ENCODE assay signal across 16 cellular contexts in the genomic region with DNA sequence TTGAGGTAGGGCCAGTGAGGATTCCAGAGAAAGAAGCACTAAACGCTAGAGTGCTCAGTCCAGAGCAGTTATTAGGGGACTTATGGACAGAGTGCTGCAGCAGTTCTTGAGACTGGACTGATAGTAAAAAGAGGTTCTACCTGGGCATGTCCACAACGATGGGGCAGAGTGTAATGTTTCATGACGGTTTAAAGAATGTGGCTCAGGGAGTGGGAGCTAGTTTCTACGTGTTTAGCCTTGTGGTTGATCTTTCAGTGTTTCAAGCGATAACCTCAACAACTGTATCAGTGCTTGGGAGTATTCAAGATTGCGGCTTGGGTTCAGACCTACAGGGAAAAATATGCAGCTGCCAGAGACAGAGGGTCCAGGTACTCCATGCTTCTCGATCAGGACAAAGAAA.
DNase-seq lines count a peak whose midpoint lies in the region; ATAC-seq, FAIRE-seq and TF ChIP-seq lines count a peak whose summit lies in the region.
"Had no signal": no experiment of that assay in that cellular context is flagged by ENCODE, and none has a peak within 500 bp of the region (broad histone marks: within the 10 kb centered on the region; RNA-seq: fewer than 3 reads in every experiment).

No MANE protein-coding gene starts in this region.

- peaks cover 93% of the 10 kb centered on the region for H3K79me2 ChIP-seq in Karpas-422 (ENCODE audit: low read length)
- H3K79me2 ChIP-seq in smooth muscle cell (ENCODE audit: low read depth) = peaks cover 7% of the 10 kb centered on the region

- H3K4me2 ChIP-seq in Karpas-422 (ENCODE audit: low read depth, low read length, poor library complexity, severe bottlenecking) (peak overlapping the region; percentile 30), smooth muscle cell (no peak overlapping the region)

- ATAC-seq in memory B cell (ENCODE audit: low read depth) = no peak
- no peak for ATAC-seq in HG02763 (IDR thresholded peaks at IDR 0.05; ENCODE audit: unreplicated experiment)

- no peaks in the 10 kb centered on the region for H3F3A ChIP-seq in smooth muscle cell (ENCODE audit: low read depth)

- peak overlapping the region; percentile 53 for H3K27ac ChIP-seq in Karpas-422 (ENCODE audit: low read length)
- H3K27ac ChIP-seq in smooth muscle cell (ENCODE audit: low read depth) = peak overlapping the region; percentile 52

- no peaks in the 10 kb centered on the region for H3K9me2 ChIP-seq in Karpas-422 (replicated peaks; ENCODE audit: insufficient read depth, low read length)

- H3K27me3 Mint-ChIP-seq in memory B cell = no peaks in the 10 kb centered on the region

- DNase-seq in Karpas-422 (no peak), bronchial epithelial cell (ENCODE audit: low read depth) (peak; percentile 76), memory B cell (ENCODE audit: low spot score in 2 of 2) (no peak), smooth muscle cell (lab: John Stamatoyannopoulos, UW; ENCODE audit: unreplicated experiment) (no peak), DMS114 treated with DMSO at 0.1 percent for 48 hours (lab: John Stamatoyannopoulos, UW; ENCODE audit: unreplicated experiment) (no peak), NCI-H774 (lab: John Stamatoyannopoulos, UW) (no peak), NCI-H2029 treated with DMSO at 0.1 percent for 48 hours (lab: John Stamatoyannopoulos, UW) (no peak)
- DNase-seq: COR-L47, HCEC 1CT, MV-4-11, NCI-H1417, NCI-H1930, NCI-H2171, NCI-H446 treated with DMSO at 0.1 percent for 48 hours, NCI-H82 had no signal

- H4K20me1 ChIP-seq in Karpas-422 (ENCODE audit: insufficient read depth, low read depth, low read length) (no peaks in the 10 kb centered on the region), smooth muscle cell (ENCODE audit: low read depth) (peaks cover 35% of the 10 kb centered on the region)

- peaks cover 60% of the 10 kb centered on the region for H3K4me1 ChIP-seq in Karpas-422 (ENCODE audit: low read length)
- H3K4me1 ChIP-seq in smooth muscle cell (ENCODE audit: low read depth) = peaks cover 12% of the 10 kb centered on the region

- no peak overlapping the region for H3K4me3 Mint-ChIP-seq in memory B cell

- WGBS in smooth muscle cell (ENCODE audit: low lambda C conversion rate) = 79% methylated on average over 7 of the region's 7 CpGs

- H3K9me3 ChIP-seq in Karpas-422 (ENCODE audit: low read length) (no peaks in the 10 kb centered on the region), smooth muscle cell (replicated peaks; ENCODE audit: low read depth) (no peaks in the 10 kb centered on the region)

- H3K36me3 ChIP-seq in Karpas-422 (ENCODE audit: insufficient read depth, low read length) (no peaks in the 10 kb centered on the region), bronchial epithelial cell (ENCODE audit: control insufficient read depth, insufficient read depth, low read length) (no peaks in the 10 kb centered on the region), smooth muscle cell (ENCODE audit: low read depth) (no peaks in the 10 kb centered on the region)

- no peaks in the 10 kb centered on the region for H3K27me3 ChIP-seq in Karpas-422 (ENCODE audit: low read length)
- no peaks in the 10 kb centered on the region for H3K27me3 ChIP-seq in bronchial epithelial cell (ENCODE audit: control insufficient read depth, insufficient read depth, low read length)
- H3K27me3 ChIP-seq in smooth muscle cell (ENCODE audit: low read depth) = no peaks in the 10 kb centered on the region

- peak; percentile 32 for FAIRE-seq in bronchial epithelial cell (lab: Jason Lieb, UNC)

- H3K9ac ChIP-seq in Karpas-422 (ENCODE audit: low read length) (peak overlapping the region; percentile 28; the same call in 1 of the 2 replicates), smooth muscle cell (ENCODE audit: low read depth) (no peak overlapping the region)

- H3K4me3 ChIP-seq in Karpas-422 (ENCODE audit: low read length) = no peak overlapping the region
- H3K4me3 ChIP-seq in bronchial epithelial cell (ENCODE audit: low read depth, low read length) = no peak overlapping the region
- H3K4me3 ChIP-seq in smooth muscle cell = no peak overlapping the region

- peak overlapping the region; percentile 32 for H3K27ac Mint-ChIP-seq in memory B cell

- peaks cover 48% of the 10 kb centered on the region for H3K4me1 Mint-ChIP-seq in memory B cell

- TF ChIP-seq CTCF in bronchial epithelial cell (IDR thresholded peaks at IDR 0.05; ENCODE audit: insufficient read depth, low read length, severe bottlenecking) = no peak
- TF ChIP-seq CTCF in smooth muscle cell (IDR thresholded peaks at IDR 0.05; ENCODE audit: borderline replicate concordance, insufficient read depth, poor library complexity, severe bottlenecking) = no peak

- no peaks in the 10 kb centered on the region for H3K9me3 Mint-ChIP-seq in memory B cell

- H2AFZ ChIP-seq in Karpas-422 (ENCODE audit: low read length) (no peak overlapping the region), smooth muscle cell (ENCODE audit: low read depth) (no peak overlapping the region)

- H3K36me3 Mint-ChIP-seq in memory B cell = peaks cover 11% of the 10 kb centered on the region
